1 cellular context compared by ENCODE assay signal in the genomic region with DNA sequence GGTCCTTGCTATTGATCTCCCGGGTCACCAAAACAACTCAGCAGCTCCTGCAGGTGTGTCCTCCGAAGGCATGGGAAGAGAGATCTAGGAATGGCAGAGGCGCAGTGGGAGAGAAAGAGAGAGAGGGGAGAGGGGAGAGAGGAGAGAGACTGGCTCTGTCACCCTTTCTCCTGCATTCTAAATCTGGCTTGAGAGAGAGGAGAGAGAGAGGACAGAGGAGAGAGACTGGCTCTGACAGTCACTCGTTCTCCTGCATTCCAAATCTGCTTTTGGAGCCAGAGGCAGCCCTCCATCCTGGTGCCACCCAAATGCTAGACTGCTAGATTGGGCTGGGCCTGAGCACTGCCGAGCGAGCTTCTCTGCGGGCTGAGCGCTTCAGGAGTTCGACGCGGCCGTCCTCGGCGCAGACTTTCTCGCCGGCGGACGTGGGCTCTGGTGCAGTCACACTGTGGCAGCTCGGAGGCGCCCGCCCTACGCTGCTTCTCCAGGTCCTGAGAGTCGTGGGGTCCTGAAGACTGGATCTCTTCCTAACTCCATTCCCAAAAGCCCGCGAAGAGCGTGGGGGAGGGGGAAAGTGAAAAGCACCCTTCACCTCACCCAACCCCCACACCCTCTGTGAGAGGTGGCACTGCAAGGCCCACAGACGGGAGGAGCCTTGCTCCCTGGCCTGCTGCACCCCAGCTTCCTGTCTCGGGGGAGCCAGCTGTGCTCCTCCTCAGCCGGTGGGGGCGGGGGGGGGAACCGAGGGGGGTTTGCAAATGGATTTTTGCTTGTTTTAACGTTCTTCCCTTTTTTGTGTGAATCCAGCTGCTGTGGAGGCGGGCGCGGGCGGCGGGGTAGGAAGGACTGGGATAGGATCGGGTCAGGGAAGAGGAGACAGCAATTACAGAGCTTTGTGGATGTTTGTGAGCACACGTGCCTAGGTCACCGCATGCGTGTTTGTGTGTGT.
A peak's percentile ranks its signal among the peaks of the same experiment; 100 is the strongest.
TF ChIP-seq lines count a peak whose summit lies in the region.

No MANE protein-coding gene starts in this region.

TF ChIP-seq in H1, 55 proteins besides CTCF, POLR2A, EP300 and RAD21 (continued from another document):
- TF ChIP-seq, protein P1, sequence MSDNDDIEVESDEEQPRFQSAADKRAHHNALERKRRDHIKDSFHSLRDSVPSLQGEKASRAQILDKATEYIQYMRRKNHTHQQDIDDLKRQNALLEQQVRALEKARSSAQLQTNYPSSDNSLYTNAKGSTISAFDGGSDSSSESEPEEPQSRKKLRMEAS (IDR thresholded peaks at IDR 0.05) = 0 out of 2 replicates have a peak, but pooled peaks have one; percentile 9
- TF ChIP-seq RBBP5 (IDR thresholded peaks at IDR 0.05; ENCODE audit: borderline replicate concordance, low read depth, low read length) = peak; percentile 70
- peak; percentile 76; the same call in 1 of the 2 replicates for TF ChIP-seq KDM1A (IDR thresholded peaks at IDR 0.05; ENCODE audit: borderline replicate concordance, low read length)
- peak in 1 of 2 experiments; percentile 47; a peak in 1 of 4 replicates for TF ChIP-seq SIN3A (conservative IDR thresholded peaks at IDR 0.05 in 1 of 2, IDR thresholded peaks at IDR 0.05 in 1 of 2; ENCODE audit: low read depth in 1 of 2, low read length in 2 of 2)
- no peak for TF ChIP-seq CHD1 (IDR thresholded peaks at IDR 0.05; ENCODE audit: low read depth, low read length)
- no peak for TF ChIP-seq CHD2 (IDR thresholded peaks at IDR 0.05; ENCODE audit: low read length)
- peak; percentile 60 for TF ChIP-seq EZH2 (IDR thresholded peaks at IDR 0.05; ENCODE audit: low read depth, low read length, severe bottlenecking)
- 0 out of 2 replicates have a peak, but pooled peaks have one; percentile 23 for TF ChIP-seq GABPA (IDR thresholded peaks at IDR 0.05; ENCODE audit: borderline replicate concordance, insufficient read depth, low read length)
- peak; percentile 70 for TF ChIP-seq SUZ12 (IDR thresholded peaks at IDR 0.05; ENCODE audit: low read length)
- TF ChIP-seq JUN (IDR thresholded peaks at IDR 0.05; ENCODE audit: low read depth, low read length) = no peak
